In the genomic region with DNA sequence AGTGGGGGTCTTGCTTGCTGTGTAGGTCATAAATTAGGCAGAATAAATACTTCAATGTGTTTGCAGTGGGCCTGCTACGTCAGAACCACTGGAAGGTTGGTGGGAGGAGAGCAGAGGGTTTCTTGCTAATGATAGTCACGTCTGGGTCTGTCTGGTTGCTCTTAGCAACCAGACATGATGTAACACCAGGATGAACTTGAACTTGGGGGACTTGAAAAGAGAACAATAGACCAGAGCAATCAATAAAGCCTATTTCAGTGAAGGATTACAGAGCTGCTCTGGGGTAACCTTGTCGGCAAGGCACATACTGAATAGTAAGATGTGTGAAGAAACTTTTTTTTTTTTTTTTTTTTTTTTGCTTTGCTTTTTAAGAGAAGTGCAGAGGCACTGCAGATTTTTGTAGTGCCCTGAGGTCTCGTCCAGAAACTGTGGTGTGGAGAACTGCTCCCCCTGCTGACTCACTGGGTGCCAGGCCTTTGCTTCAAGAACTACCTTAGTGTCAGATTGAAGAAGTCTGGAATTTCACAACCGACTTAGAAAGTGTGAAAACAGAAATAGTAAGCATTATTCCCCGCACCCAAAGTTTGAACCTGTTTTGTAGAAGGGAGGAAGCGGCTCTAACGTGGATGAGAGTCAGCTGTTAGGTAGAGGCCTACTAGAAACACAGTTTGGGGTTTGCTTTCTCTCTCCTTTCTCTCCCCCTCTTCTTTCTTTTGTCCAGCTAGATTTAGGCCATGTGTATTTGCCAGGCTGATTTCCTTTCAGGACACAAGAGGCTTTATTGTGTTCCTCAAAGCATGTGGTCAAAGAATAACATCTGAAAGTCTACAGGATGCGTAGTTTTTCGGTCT, we compare ENCODE assay signal across 8 cellular contexts.
DNase-seq lines count a peak whose midpoint lies in the region; ATAC-seq and TF ChIP-seq lines count a peak whose summit lies in the region.

No MANE protein-coding gene starts in this region.

- no peaks in the 10 kb centered on the region for H3K9me3 ChIP-seq in lower lobe of right lung

- peak overlapping the region; percentile 67 for H3K27ac ChIP-seq in lower lobe of right lung

- DNase-seq in AG08395 (ENCODE audit: low spot score) (peak; percentile 82), NCI-H748 (lab: John Stamatoyannopoulos, UW; ENCODE audit: unreplicated experiment) (peak; percentile 92), dermis microvascular lymphatic vessel endothelial cell (ENCODE audit: low read depth in 2 of 2) (peak; percentile 74 to 97), lower lobe of right lung (peak; percentile 85)
- DNase-seq in activated CD4-positive, alpha-beta T cell treated with anti-CD3 and anti-CD28 coated beads, Interleukin-2, amount 50 U/mL, for 1 hour, result peak; percentile 56
- peak; percentile 18 to 63 (median 53) for DNase-seq in stimulated activated CD4-positive, alpha-beta T cell treated with anti-CD3 and anti-CD28 coated beads, TNF-alpha, amount 100 ng/mL, for 24 hours (ENCODE audit: low read depth in 3 of 3)

- H3K4me3 ChIP-seq in lower lobe of right lung, result no peak overlapping the region

- intact Hi-C loops in lower lobe of right lung (cut with DNase I), result no loop called here

- TF ChIP-seq CTCF in lower lobe of right lung (IDR thresholded peaks at IDR 0.05), result peak; percentile 76

- peaks cover 8% of the 10 kb centered on the region for H3K36me3 ChIP-seq in lower lobe of right lung

- H3K27me3 ChIP-seq in lower lobe of right lung (ENCODE audit: low read depth), result no peaks in the 10 kb centered on the region

- H3K4me1 ChIP-seq in lower lobe of right lung, result peaks cover 51% of the 10 kb centered on the region

- ATAC-seq in GM19025 (IDR thresholded peaks at IDR 0.05; ENCODE audit: low read depth, unreplicated experiment) (peak; percentile 75), HG03469 (IDR thresholded peaks at IDR 0.05; ENCODE audit: unreplicated experiment) (peak; percentile 64), lower lobe of right lung (peak; percentile 93 to 94)
